Comparison of ENCODE assay signal across 11 cellular contexts in genomic region chr12:102622618-102623017, GRCh38.
"Had no signal": no experiment of that assay in that cellular context is flagged by ENCODE, and none has a peak within 500 bp of the region (broad histone marks: within the 10 kb centered on the region; RNA-seq: fewer than 3 reads in every experiment).

No MANE protein-coding gene starts in this region.

- H3K36me3 ChIP-seq: HAP-1 had no signal

- H3K27ac ChIP-seq: GM23248 had no signal

- H3K4me3 ChIP-seq: GM23248, GM23338, HAP-1 had no signal

- ATAC-seq: GM23338, HCT116 had no signal

- H3K9me3 ChIP-seq: HAP-1 had no signal

- H3K4me3 Mint-ChIP-seq: GM23338, H9, HFFc6 had no signal

- H3K4me2 ChIP-seq: GM23338 had no signal

- H3K4me1 ChIP-seq: HAP-1 had no signal

- H2AFZ ChIP-seq: GM23248, GM23338 had no signal

- H3K9ac ChIP-seq: GM23248 had no signal

- FAIRE-seq: H1, H54 had no signal

- H3K27ac Mint-ChIP-seq: GM23338, H9, HFFc6 had no signal

- DNase-seq: GM23248, GOT3, H7, H9, HCEC 1CT, HFFc6 had no signal
